In the genomic region with DNA sequence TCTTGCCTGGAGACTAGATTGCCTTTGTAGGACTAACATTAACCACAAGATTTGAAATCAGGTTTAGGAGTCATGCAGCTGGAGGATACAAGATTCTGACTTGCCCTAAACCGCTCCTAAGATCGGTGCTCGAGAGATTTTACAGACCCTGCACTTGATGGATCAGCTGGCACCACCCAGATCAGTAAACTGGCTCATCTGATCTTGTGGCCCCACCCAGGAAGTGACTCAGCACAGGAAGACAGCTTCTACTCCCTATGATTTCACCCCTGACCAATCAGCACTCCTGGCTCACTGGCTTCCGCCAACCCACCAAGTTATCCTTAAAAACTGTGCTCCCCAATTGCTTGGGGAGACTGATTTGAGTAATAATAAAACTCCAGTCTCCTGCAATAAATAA, we compare ENCODE assay signal across 9 cellular contexts. TPM values are rescaled to one million over a fixed set of nuclear protein-coding genes. Genes with fewer than 3 reads are reported as not detected.
DNase-seq lines count a peak whose midpoint lies in the region; ATAC-seq and TF ChIP-seq lines count a peak whose summit lies in the region.
"Had no signal": no experiment of that assay in that cellular context is flagged by ENCODE, and none has a peak within 500 bp of the region (broad histone marks: within the 10 kb centered on the region; RNA-seq: fewer than 3 reads in every experiment).

No MANE protein-coding gene starts in this region.

- no peak overlapping the region for H4K8ac ChIP-seq in mesendoderm (ENCODE audit: low read depth, low read length)

- no peaks in the 10 kb centered on the region for H3K9me2 ChIP-seq in OCI-LY7 (ENCODE audit: insufficient read depth, low read length)

- no peak overlapping the region for H4K5ac ChIP-seq in mesendoderm (ENCODE audit: low read length)

- H3K27ac ChIP-seq in BLaER1 treated with 17β-estradiol and CSF1 and Interleukin-3, amounts not matched to agents 10 nM and 100 nM = peak overlapping the region in 5 of 11 experiments; percentile 77 to 81 (median 80); a peak in 7 of 22 replicates
- no peak overlapping the region for H3K27ac ChIP-seq in mesendoderm (ENCODE audit: low read depth, low read length)
- H3K27ac ChIP-seq in OCI-LY7 (ENCODE audit: low read depth, low read length, poor library complexity, severe bottlenecking) = no peak overlapping the region

- no CpG with 5 or more reads among the region's 4 CpGs for WGBS in mesendoderm (ENCODE audit: extremely low coverage, insufficient coverage, low lambda C conversion rate)

- H3K9ac ChIP-seq in BLaER1 treated with 17β-estradiol and CSF1 and Interleukin-3, amounts not matched to agents 10 nM and 100 nM = no peak overlapping the region
- H3K9ac ChIP-seq in mesendoderm (ENCODE audit: low read length) = no peak overlapping the region

- DNase-seq in HT1080 (ENCODE audit: low read depth) = peak; percentile 39
- DNase-seq in activated CD8-positive, alpha-beta memory T cell treated with anti-CD3 and anti-CD28 coated beads, Interleukin-2, amount 50 U/mL, for 4 hours = peak; percentile 25
- DNase-seq in mesendoderm = peak; percentile 42
- no peak for DNase-seq in Ammon's horn (ENCODE audit: low spot score)
- DNase-seq in OCI-LY7 (ENCODE audit: low spot score) = no peak
- DNase-seq: NCI-H1436 had no signal

- no peak overlapping the region for H2BK15ac ChIP-seq in mesendoderm (replicated peaks; ENCODE audit: low read depth)

- no peak overlapping the region for H3K4ac ChIP-seq in mesendoderm (ENCODE audit: low read depth, low read length)

- H2AFZ ChIP-seq in OCI-LY7 (ENCODE audit: low read length) = no peak overlapping the region; the same call in 1 of the 2 replicates

- no peaks in the 10 kb centered on the region for H3K79me1 ChIP-seq in mesendoderm (ENCODE audit: low read length)

- ATAC-seq in HG03135 (IDR thresholded peaks at IDR 0.05; ENCODE audit: unreplicated experiment) (no peak), HG03457 (IDR thresholded peaks at IDR 0.05; ENCODE audit: unreplicated experiment) (no peak)

- peak overlapping the region; percentile 66 to 87 (median 78); a peak in 20 of 22 replicates for H3K4me2 ChIP-seq in BLaER1 treated with 17β-estradiol and CSF1 and Interleukin-3, amounts not matched to agents 10 nM and 100 nM
- no peak overlapping the region for H3K4me2 ChIP-seq in mesendoderm (ENCODE audit: low read length)
- no peak overlapping the region for H3K4me2 ChIP-seq in OCI-LY7 (ENCODE audit: low read length)

- no peak for TF ChIP-seq CTCF in OCI-LY7 (conservative IDR thresholded peaks at IDR 0.05; ENCODE audit: low read length)

- H3K23ac ChIP-seq in mesendoderm (ENCODE audit: low read length) = no peak overlapping the region

- H2BK120ac ChIP-seq in mesendoderm (ENCODE audit: low read depth, low read length) = no peak overlapping the region

- H3K4me3 ChIP-seq in BLaER1 treated with 17β-estradiol and CSF1 and Interleukin-3, amounts not matched to agents 10 nM and 100 nM = peak overlapping the region in 6 of 10 experiments; percentile 3 to 71 (median 63); a peak in 7 of 20 replicates
- H3K4me3 ChIP-seq in mesendoderm (ENCODE audit: low read length) (no peak overlapping the region), OCI-LY7 (ENCODE audit: low read depth, low read length, poor library complexity, severe bottlenecking) (no peak overlapping the region)

- H3K79me2 ChIP-seq in mesendoderm (ENCODE audit: control insufficient read depth, insufficient read depth, low read length) (no peaks in the 10 kb centered on the region), OCI-LY7 (ENCODE audit: insufficient read depth, low read depth, low read length) (no peaks in the 10 kb centered on the region)

- no peak overlapping the region for H2BK5ac ChIP-seq in mesendoderm (ENCODE audit: low read length)

- no TSS peak for BruUV-seq in OCI-LY7 (replicated peaks; lab: Mats Ljungman, UMichigan)

- CTCF ChIA-PET in OCI-LY7 (lab: Charles Lee; ENCODE audit: unreplicated experiment) = no interaction called here

- intact Hi-C loops in OCI-LY7 (cut with micrococcal nuclease; ENCODE audit: unreplicated experiment) = no loop called here

- H3K9me3 ChIP-seq in BLaER1 treated with 17β-estradiol and CSF1 and Interleukin-3, amounts not matched to agents 10 nM and 100 nM (replicated peaks in 1 of 11) = peaks cover 11 to 31% (median 26%) of the 10 kb centered on the region in 11 experiments; a peak in 20 of 22 replicates
- peaks cover 11% of the 10 kb centered on the region; the same call in 1 of the 2 replicates for H3K9me3 ChIP-seq in OCI-LY7 (ENCODE audit: low read length)

- H3K18ac ChIP-seq in mesendoderm (ENCODE audit: low read length) = no peak overlapping the region

- no peak overlapping the region for H2AK5ac ChIP-seq in mesendoderm (ENCODE audit: low read length)

- no peak overlapping the region for H3K56ac ChIP-seq in mesendoderm (ENCODE audit: low read length)

- H3K36me3 ChIP-seq in BLaER1 treated with 17β-estradiol and CSF1 and Interleukin-3, amounts not matched to agents 10 nM and 100 nM = peaks cover 0 to 5% (median 0%) of the 10 kb centered on the region in 11 experiments; a peak in 2 of 22 replicates
- H3K36me3 ChIP-seq in mesendoderm (ENCODE audit: control insufficient read depth, insufficient read depth, low read length) (no peaks in the 10 kb centered on the region), OCI-LY7 (ENCODE audit: insufficient read depth, low read length) (peaks cover 4% of the 10 kb centered on the region)

- peaks cover 8 to 20% (median 15%) of the 10 kb centered on the region in 10 experiments; a peak in 19 of 20 replicates for H3K4me1 ChIP-seq in BLaER1 treated with 17β-estradiol and CSF1 and Interleukin-3, amounts not matched to agents 10 nM and 100 nM
- H3K4me1 ChIP-seq in mesendoderm (ENCODE audit: control insufficient read depth, low read depth, low read length) = no peaks in the 10 kb centered on the region
- peaks cover 6% of the 10 kb centered on the region for H3K4me1 ChIP-seq in OCI-LY7 (ENCODE audit: insufficient read depth, low read length, poor library complexity, severe bottlenecking)

- POLR2A ChIA-PET in OCI-LY7 (lab: Charles Lee) = interaction anchor here (0.6 kb wide), 2 partner anchors 346 to 757 kb away, joined by 4 read pairs; no protein-coding TSS in a partner anchor

- H4K20me1 ChIP-seq in BLaER1 treated with 17β-estradiol and CSF1 and Interleukin-3, amounts not matched to agents 10 nM and 100 nM = no peaks in the 10 kb centered on the region
- H4K20me1 ChIP-seq in OCI-LY7 (ENCODE audit: insufficient read depth, low read length) = no peaks in the 10 kb centered on the region

- H3K27me3 ChIP-seq in BLaER1 treated with 17β-estradiol and CSF1 and Interleukin-3, amounts not matched to agents 10 nM and 100 nM = no peaks in the 10 kb centered on the region
- H3K27me3 ChIP-seq in mesendoderm (ENCODE audit: insufficient read depth, low read length, poor library complexity) = no peaks in the 10 kb centered on the region

RNA-seq across cellular contexts. Expression of a gene that starts 0.9 kb away (rescaled TPM):
- total RNA-seq in HT1080 (2014; rRNA removed; shearing (Covaris generic)) = 0.10 TPM in 1 of 2 replicates, not detected in the other
- not detected in 2 replicates for polyA plus RNA-seq in HT1080 (2015; cell fraction: cytosol; rRNA removed)
- polyA plus RNA-seq in HT1080 (2015; cell fraction: nucleus; rRNA removed) = 0.15 TPM in 1 of 2 replicates, not detected in the other
- polyA plus RNA-seq in mesendoderm (2013, experiment 1 of 2) = 0.07 TPM
- polyA plus RNA-seq in mesendoderm (2013, experiment 2 of 2) = 0.04 TPM
- 0.41 TPM in 1 of 2 replicates, not detected in the other for total RNA-seq in OCI-LY7 (2014; rRNA removed; shearing (Covaris generic))
- 0.79 and 1.1 TPM in 2 replicates for total RNA-seq in OCI-LY7 (2022)

RNA-seq across cellular contexts. Expression of a gene that starts 8.5 kb away (rescaled TPM):
- 43.3 and 53.1 TPM in 2 replicates for total RNA-seq in HT1080 (2014; rRNA removed; shearing (Covaris generic))
- polyA plus RNA-seq in HT1080 (2015; cell fraction: cytosol; rRNA removed) = 58.8 and 65.1 TPM in 2 replicates
- polyA plus RNA-seq in HT1080 (2015; cell fraction: nucleus; rRNA removed) = 59.9 and 60.2 TPM in 2 replicates
- 67.0 TPM for polyA plus RNA-seq in mesendoderm (2013, experiment 1 of 2)
- 71.5 TPM for polyA plus RNA-seq in mesendoderm (2013, experiment 2 of 2)
- total RNA-seq in OCI-LY7 (2014; rRNA removed; shearing (Covaris generic)) = 35.2 and 36.5 TPM in 2 replicates
- 49.0 and 54.6 TPM in 2 replicates for total RNA-seq in OCI-LY7 (2022)

Comparison
In these comparisons a context has a peak if more than half of its experiments do, and no peak if none do; other contexts are left out.
1. H3K4me2 ChIP-seq: peak in BLaER1 treated with 17β-estradiol and CSF1 and Interleukin-3, amounts not matched to agents 10 nM and 100 nM (11 of 11); none in mesendoderm (single experiment) and OCI-LY7 (single experiment).
2. H3K4me3 ChIP-seq: peak in BLaER1 treated with 17β-estradiol and CSF1 and Interleukin-3, amounts not matched to agents 10 nM and 100 nM (6 of 10); none in mesendoderm (single experiment) and OCI-LY7 (single experiment).
3. DNase-seq: peak in HT1080 (single experiment), activated CD8-positive, alpha-beta memory T cell treated with anti-CD3 and anti-CD28 coated beads, Interleukin-2, amount 50 U/mL, for 4 hours (single experiment) and mesendoderm (single experiment); none in Ammon's horn (single experiment) and OCI-LY7 (single experiment).